ENCODE assay signal across 12 cellular contexts in the genomic region with DNA sequence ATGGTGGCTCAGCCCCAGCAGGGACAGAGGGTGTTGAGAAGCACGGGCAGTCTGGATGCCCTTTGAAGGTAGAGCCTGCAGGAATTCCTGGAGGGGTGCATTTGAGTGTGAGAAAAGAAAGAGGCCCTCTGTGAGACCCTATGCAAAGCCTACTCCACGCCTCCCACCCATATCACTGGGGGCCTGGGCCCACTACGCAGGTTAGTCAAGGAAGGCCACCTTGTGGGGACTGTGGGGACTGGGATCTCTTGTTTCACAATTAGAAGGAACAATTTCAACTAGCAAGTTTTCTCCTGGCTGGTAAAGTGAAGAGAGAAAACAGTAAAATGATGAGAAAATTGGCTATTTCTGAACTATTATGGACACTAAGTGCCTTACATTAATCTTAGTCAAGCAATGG.
"Had no signal": no experiment of that assay in that cellular context is flagged by ENCODE, and none has a peak within 500 bp of the region (broad histone marks: within the 10 kb centered on the region; RNA-seq: fewer than 3 reads in every experiment).

No MANE protein-coding gene starts in this region.

- H3K27me3 ChIP-seq: cardiac muscle cell, colonic mucosa, gastrocnemius medialis, ovary, thyroid gland, uterus had no signal

- H3K27me3 Mint-ChIP-seq: activated CD4-positive, alpha-beta T cell treated with anti-CD3 and anti-CD28 coated beads, Interleukin-2, amount 10 ng/mL, durations not matched to agents 24 days and 14 days had no signal

- DNase-seq: activated B cell treated with CpG ODN at 0.5 μM for 24 hours; activated CD4-positive, alpha-beta T cell treated with anti-CD3 and anti-CD28 coated beads, Interleukin-2, amount 10 ng/mL, durations not matched to agents 24 days and 14 days; activated naive CD4-positive, alpha-beta T cell treated with Interleukin-2 at 50 U/mL for 16 hours; colonic mucosa; effector CD4-positive, alpha-beta T cell; gastrocnemius medialis; kidney glomerular epithelial cell; ovary; stimulated activated CD4-positive, alpha-beta T cell treated with anti-CD3 and anti-CD28 coated beads, Interleukin-4, amount 100 ng/mL, for 24 hours; thyroid gland; uterus had no signal

- H3K27ac ChIP-seq: cardiac muscle cell, colonic mucosa, gastrocnemius medialis, ovary, thyroid gland, uterus had no signal

- H3K9me3 Mint-ChIP-seq: activated B cell treated with CpG ODN at 0.5 μM for 24 hours; activated CD4-positive, alpha-beta T cell treated with anti-CD3 and anti-CD28 coated beads, Interleukin-2, amount 10 ng/mL, durations not matched to agents 24 days and 14 days had no signal

- ATAC-seq: gastrocnemius medialis had no signal

- H3K4me1 Mint-ChIP-seq: activated B cell treated with CpG ODN at 0.5 μM for 24 hours; activated CD4-positive, alpha-beta T cell treated with anti-CD3 and anti-CD28 coated beads, Interleukin-2, amount 10 ng/mL, durations not matched to agents 24 days and 14 days had no signal

- H3K4me3 ChIP-seq: cardiac muscle cell, colonic mucosa, gastrocnemius medialis, ovary, thyroid gland, uterus had no signal

- H3K4me3 Mint-ChIP-seq: activated B cell treated with CpG ODN at 0.5 μM for 24 hours; activated CD4-positive, alpha-beta T cell treated with anti-CD3 and anti-CD28 coated beads, Interleukin-2, amount 10 ng/mL, durations not matched to agents 24 days and 14 days had no signal

- H3K4me1 ChIP-seq: colonic mucosa, gastrocnemius medialis, thyroid gland, uterus had no signal

- H3K9me3 ChIP-seq: colonic mucosa, gastrocnemius medialis, ovary, thyroid gland, uterus had no signal

- H3K36me3 ChIP-seq: cardiac muscle cell, colonic mucosa, gastrocnemius medialis, ovary, thyroid gland, uterus had no signal

- H3K27ac Mint-ChIP-seq: activated B cell treated with CpG ODN at 0.5 μM for 24 hours; activated CD4-positive, alpha-beta T cell treated with anti-CD3 and anti-CD28 coated beads, Interleukin-2, amount 10 ng/mL, durations not matched to agents 24 days and 14 days had no signal
